ENCODE assay signal across 20 cellular contexts in genomic region chr18:49500136-49500921, GRCh38. TPM values are rescaled to one million over a fixed set of nuclear protein-coding genes. Genes with fewer than 3 reads are reported as not detected.
DNase-seq lines count a peak whose midpoint lies in the region; ATAC-seq and TF ChIP-seq lines count a peak whose summit lies in the region.
"Had no signal": no experiment of that assay in that cellular context is flagged by ENCODE, and none has a peak within 500 bp of the region (broad histone marks: within the 10 kb centered on the region; RNA-seq: fewer than 3 reads in every experiment).

No MANE protein-coding gene starts in this region.

- TF ChIP-seq CTCF in WTC11 (IDR thresholded peaks at IDR 0.05), result no peak
- TF ChIP-seq CTCF in retinal pigment epithelial cell (conservative IDR thresholded peaks at IDR 0.05; ENCODE audit: low read depth, low read length), result peak; percentile 44

- peak; percentile 76 for ATAC-seq in WTC11
- ATAC-seq: body of pancreas; naive thymus-derived CD8-positive, alpha-beta T cell; psoas muscle had no signal

- H3K27me3 Mint-ChIP-seq in WTC11 (ENCODE audit: low read depth), result no peaks in the 10 kb centered on the region

- H3K4me3 ChIP-seq in retinal pigment epithelial cell (ENCODE audit: low read length), result no peak overlapping the region
- H3K4me3 ChIP-seq: body of pancreas, coronary artery, PC-9, psoas muscle had no signal

- peak overlapping the region; percentile 38 for H3K4me3 Mint-ChIP-seq in WTC11
- H3K4me3 Mint-ChIP-seq: activated CD4-positive, alpha-beta T cell treated with anti-CD3 and anti-CD28 coated beads, Interleukin-2, amount 10 ng/mL, durations not matched to agents 24 days and 14 days; memory B cell; naive thymus-derived CD8-positive, alpha-beta T cell had no signal

- H3K9me3 Mint-ChIP-seq in WTC11, result no peaks in the 10 kb centered on the region
- H3K9me3 Mint-ChIP-seq: activated CD4-positive, alpha-beta T cell treated with anti-CD3 and anti-CD28 coated beads, Interleukin-2, amount 10 ng/mL, durations not matched to agents 24 days and 14 days; memory B cell; naive thymus-derived CD8-positive, alpha-beta T cell had no signal

- CTCF ChIA-PET in WTC11 (lab: Charles Lee), result interaction anchor here (0.6 to 2.6 kb wide), 7 partner anchors 10 to 1041 kb away, joined by 3 to 17 read pairs (median 3); partner anchors contain the start of gene C18orf32

- H3K27ac Mint-ChIP-seq in WTC11, result peak overlapping the region; percentile 76; the same call in 1 of the 2 replicates
- H3K27ac Mint-ChIP-seq: activated CD4-positive, alpha-beta T cell treated with anti-CD3 and anti-CD28 coated beads, Interleukin-2, amount 10 ng/mL, durations not matched to agents 24 days and 14 days; memory B cell had no signal

- DNase-seq in NCI-H1417 (lab: John Stamatoyannopoulos, UW) (peak in 2 of 3 experiments; percentile 8 to 56), NCI-H1417 treated with DMSO at 0.1 percent for 48 hours (lab: John Stamatoyannopoulos, UW) (no peak), WTC11 (ENCODE audit: low spot score) (no peak), left kidney (ENCODE audit: low read depth, low spot score) (peak; percentile 86), retinal pigment epithelial cell (ENCODE audit: low read depth) (peak; percentile 73), posterior cingulate gyrus (no peak), glomerular visceral epithelial cell (ENCODE audit: extremely low spot score) (no peak)
- no peak for DNase-seq in activated naive CD4-positive, alpha-beta T cell treated with Interleukin-2 at 50 U/mL for 16 hours
- DNase-seq: activated CD4-positive, alpha-beta T cell treated with anti-CD3 and anti-CD28 coated beads, Interleukin-2, amount 10 ng/mL, durations not matched to agents 24 days and 14 days; body of pancreas; Kasumi-1; naive thymus-derived CD8-positive, alpha-beta T cell; NCI-H1092; NCI-H748 treated with DMSO at 0.1 percent for 48 hours; PC-9; psoas muscle; stimulated activated CD4-positive, alpha-beta T cell treated with anti-CD3 and anti-CD28 coated beads, Interleukin-12 subunit alpha, Interleukin-12 subunit beta, amount 100 ng/mL, for 4 hours; T-helper 1 cell had no signal

- POLR2A ChIA-PET in WTC11 (lab: Charles Lee), result interaction anchor here (1.7 kb wide), 1 partner anchor 35 kb away, joined by 4 read pairs; no protein-coding TSS in a partner anchor

- peaks cover 33% of the 10 kb centered on the region for H3K4me1 Mint-ChIP-seq in WTC11
- H3K4me1 Mint-ChIP-seq: activated CD4-positive, alpha-beta T cell treated with anti-CD3 and anti-CD28 coated beads, Interleukin-2, amount 10 ng/mL, durations not matched to agents 24 days and 14 days; naive thymus-derived CD8-positive, alpha-beta T cell had no signal

- intact Hi-C loops in posterior cingulate gyrus (cut with DNase I), result no loop called here

- no peaks in the 10 kb centered on the region for H3K36me3 Mint-ChIP-seq in WTC11
- H3K36me3 Mint-ChIP-seq: memory B cell; naive thymus-derived CD8-positive, alpha-beta T cell had no signal

TF ChIP-seq in WTC11, 78 proteins besides CTCF, POLR2A, EP300 and RAD21:
- no peak for TF ChIP-seq ZNF232 (CRISPR knock-in tag; IDR thresholded peaks at IDR 0.05)
- TF ChIP-seq ZNF423 (CRISPR knock-in tag; IDR thresholded peaks at IDR 0.05), result peak; percentile 13; the same call in 1 of the 2 replicates

RNA-seq across cellular contexts. Expression of gene RPL17, which starts 8.1 kb away (rescaled TPM):
- 2,395 to 2,803 TPM (median 2,637 TPM) in 3 replicates for total RNA-seq in WTC11 (2021)

RNA-seq across cellular contexts. Expression of gene C18orf32, which starts 13.3 kb away (rescaled TPM):
- 28.7 to 32.5 TPM (median 32.1 TPM) in 3 replicates for total RNA-seq in WTC11 (2021)

RNA-seq across cellular contexts. Expression of gene DYM, which starts 39.9 kb away (rescaled TPM):
- 64.1 to 71.4 TPM (median 68.9 TPM) in 3 replicates for total RNA-seq in WTC11 (2021)

Comparison
In these comparisons a context has a peak if more than half of its experiments do, and no peak if none do; other contexts are left out.
1. DNase-seq: peak in NCI-H1417 (2 of 3), left kidney (single experiment) and retinal pigment epithelial cell (single experiment); none in NCI-H1417 treated with DMSO at 0.1 percent for 48 hours (single experiment), WTC11 (single experiment), activated naive CD4-positive, alpha-beta T cell treated with Interleukin-2 at 50 U/mL for 16 hours (single experiment), posterior cingulate gyrus (0 of 10) and glomerular visceral epithelial cell (single experiment).